1 cellular context compared by ENCODE assay signal in the genomic region with DNA sequence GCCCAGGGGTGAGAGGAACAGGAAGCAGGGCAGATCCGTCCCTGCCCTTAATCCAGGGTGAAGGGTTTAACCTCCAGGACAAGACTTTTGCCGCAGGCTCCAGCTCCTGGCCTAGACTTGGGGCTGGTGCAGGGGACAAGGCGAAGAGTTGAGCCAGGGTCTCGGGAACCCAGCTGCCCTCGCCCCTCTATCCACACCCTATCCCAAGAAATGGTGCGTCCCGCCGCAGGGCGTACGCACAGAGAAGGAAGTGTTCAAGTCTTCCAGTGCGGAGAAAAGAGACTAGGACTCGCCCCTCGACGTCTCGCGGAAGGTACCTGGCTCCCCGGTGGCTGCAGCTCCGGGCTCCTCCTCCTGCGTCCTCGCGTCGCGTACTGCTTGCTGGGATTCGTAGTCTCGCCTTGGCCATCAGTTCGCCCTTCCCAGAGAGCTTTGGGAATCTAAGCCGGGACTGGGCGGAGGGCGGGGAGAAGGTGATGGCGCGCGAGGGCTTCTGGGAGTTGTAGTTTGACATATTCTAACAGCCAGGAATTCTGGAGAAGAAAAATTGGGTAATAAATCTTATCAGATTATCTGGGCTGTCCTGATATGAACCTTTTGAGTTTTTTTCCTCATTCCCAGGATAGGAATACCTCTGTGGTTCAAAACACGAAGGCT.
TF ChIP-seq lines count a peak whose summit lies in the region.

A gene with protein sequence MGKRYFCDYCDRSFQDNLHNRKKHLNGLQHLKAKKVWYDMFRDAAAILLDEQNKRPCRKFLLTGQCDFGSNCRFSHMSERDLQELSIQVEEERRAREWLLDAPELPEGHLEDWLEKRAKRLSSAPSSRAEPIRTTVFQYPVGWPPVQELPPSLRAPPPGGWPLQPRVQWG (minus strand): TSS at position 376 of the 657 bp plus-strand sequence. CDS start 18,463 bp downstream, outside the sequence.

TF ChIP-seq in GM12878, 131 proteins besides CTCF, POLR2A, EP300 and RAD21 (continued from another document and continues in another):
- TF ChIP-seq, protein P1, sequence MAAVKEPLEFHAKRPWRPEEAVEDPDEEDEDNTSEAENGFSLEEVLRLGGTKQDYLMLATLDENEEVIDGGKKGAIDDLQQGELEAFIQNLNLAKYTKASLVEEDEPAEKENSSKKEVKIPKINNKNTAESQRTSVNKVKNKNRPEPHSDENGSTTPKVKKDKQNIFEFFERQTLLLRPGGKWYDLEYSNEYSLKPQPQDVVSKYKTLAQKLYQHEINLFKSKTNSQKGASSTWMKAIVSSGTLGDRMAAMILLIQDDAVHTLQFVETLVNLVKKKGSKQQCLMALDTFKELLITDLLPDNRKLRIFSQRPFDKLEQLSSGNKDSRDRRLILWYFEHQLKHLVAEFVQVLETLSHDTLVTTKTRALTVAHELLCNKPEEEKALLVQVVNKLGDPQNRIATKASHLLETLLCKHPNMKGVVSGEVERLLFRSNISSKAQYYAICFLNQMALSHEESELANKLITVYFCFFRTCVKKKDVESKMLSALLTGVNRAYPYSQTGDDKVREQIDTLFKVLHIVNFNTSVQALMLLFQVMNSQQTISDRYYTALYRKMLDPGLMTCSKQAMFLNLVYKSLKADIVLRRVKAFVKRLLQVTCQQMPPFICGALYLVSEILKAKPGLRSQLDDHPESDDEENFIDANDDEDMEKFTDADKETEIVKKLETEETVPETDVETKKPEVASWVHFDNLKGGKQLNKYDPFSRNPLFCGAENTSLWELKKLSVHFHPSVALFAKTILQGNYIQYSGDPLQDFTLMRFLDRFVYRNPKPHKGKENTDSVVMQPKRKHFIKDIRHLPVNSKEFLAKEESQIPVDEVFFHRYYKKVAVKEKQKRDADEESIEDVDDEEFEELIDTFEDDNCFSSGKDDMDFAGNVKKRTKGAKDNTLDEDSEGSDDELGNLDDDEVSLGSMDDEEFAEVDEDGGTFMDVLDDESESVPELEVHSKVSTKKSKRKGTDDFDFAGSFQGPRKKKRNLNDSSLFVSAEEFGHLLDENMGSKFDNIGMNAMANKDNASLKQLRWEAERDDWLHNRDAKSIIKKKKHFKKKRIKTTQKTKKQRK (IDR thresholded peaks at IDR 0.05; ENCODE audit: low read depth, low read length) = no peak
- TF ChIP-seq, protein P2, sequence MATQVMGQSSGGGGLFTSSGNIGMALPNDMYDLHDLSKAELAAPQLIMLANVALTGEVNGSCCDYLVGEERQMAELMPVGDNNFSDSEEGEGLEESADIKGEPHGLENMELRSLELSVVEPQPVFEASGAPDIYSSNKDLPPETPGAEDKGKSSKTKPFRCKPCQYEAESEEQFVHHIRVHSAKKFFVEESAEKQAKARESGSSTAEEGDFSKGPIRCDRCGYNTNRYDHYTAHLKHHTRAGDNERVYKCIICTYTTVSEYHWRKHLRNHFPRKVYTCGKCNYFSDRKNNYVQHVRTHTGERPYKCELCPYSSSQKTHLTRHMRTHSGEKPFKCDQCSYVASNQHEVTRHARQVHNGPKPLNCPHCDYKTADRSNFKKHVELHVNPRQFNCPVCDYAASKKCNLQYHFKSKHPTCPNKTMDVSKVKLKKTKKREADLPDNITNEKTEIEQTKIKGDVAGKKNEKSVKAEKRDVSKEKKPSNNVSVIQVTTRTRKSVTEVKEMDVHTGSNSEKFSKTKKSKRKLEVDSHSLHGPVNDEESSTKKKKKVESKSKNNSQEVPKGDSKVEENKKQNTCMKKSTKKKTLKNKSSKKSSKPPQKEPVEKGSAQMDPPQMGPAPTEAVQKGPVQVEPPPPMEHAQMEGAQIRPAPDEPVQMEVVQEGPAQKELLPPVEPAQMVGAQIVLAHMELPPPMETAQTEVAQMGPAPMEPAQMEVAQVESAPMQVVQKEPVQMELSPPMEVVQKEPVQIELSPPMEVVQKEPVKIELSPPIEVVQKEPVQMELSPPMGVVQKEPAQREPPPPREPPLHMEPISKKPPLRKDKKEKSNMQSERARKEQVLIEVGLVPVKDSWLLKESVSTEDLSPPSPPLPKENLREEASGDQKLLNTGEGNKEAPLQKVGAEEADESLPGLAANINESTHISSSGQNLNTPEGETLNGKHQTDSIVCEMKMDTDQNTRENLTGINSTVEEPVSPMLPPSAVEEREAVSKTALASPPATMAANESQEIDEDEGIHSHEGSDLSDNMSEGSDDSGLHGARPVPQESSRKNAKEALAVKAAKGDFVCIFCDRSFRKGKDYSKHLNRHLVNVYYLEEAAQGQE (IDR thresholded peaks at IDR 0.05; ENCODE audit: low read depth, low read length) = no peak
- TF ChIP-seq, protein P3, sequence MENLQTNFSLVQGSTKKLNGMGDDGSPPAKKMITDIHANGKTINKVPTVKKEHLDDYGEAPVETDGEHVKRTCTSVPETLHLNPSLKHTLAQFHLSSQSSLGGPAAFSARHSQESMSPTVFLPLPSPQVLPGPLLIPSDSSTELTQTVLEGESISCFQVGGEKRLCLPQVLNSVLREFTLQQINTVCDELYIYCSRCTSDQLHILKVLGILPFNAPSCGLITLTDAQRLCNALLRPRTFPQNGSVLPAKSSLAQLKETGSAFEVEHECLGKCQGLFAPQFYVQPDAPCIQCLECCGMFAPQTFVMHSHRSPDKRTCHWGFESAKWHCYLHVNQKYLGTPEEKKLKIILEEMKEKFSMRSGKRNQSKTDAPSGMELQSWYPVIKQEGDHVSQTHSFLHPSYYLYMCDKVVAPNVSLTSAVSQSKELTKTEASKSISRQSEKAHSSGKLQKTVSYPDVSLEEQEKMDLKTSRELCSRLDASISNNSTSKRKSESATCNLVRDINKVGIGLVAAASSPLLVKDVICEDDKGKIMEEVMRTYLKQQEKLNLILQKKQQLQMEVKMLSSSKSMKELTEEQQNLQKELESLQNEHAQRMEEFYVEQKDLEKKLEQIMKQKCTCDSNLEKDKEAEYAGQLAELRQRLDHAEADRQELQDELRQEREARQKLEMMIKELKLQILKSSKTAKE (IDR thresholded peaks at IDR 0.05; ENCODE audit: low read depth, poor library complexity, severe bottlenecking) = no peak
- TF ChIP-seq PML (IDR thresholded peaks at IDR 0.05; ENCODE audit: low read length) = peak; percentile 85; the same call in 1 of the 2 replicates
- no peak for TF ChIP-seq CBX3 (IDR thresholded peaks at IDR 0.05; ENCODE audit: borderline replicate concordance, low read depth)
- TF ChIP-seq, protein P4, sequence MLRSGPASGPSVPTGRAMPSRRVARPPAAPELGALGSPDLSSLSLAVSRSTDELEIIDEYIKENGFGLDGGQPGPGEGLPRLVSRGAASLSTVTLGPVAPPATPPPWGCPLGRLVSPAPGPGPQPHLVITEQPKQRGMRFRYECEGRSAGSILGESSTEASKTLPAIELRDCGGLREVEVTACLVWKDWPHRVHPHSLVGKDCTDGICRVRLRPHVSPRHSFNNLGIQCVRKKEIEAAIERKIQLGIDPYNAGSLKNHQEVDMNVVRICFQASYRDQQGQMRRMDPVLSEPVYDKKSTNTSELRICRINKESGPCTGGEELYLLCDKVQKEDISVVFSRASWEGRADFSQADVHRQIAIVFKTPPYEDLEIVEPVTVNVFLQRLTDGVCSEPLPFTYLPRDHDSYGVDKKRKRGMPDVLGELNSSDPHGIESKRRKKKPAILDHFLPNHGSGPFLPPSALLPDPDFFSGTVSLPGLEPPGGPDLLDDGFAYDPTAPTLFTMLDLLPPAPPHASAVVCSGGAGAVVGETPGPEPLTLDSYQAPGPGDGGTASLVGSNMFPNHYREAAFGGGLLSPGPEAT (IDR thresholded peaks at IDR 0.05; ENCODE audit: low read depth) = peak; percentile 60
- no peak for TF ChIP-seq SMAD1 (IDR thresholded peaks at IDR 0.05; ENCODE audit: low read depth, partially characterized antibody)
- TF ChIP-seq, protein P5, sequence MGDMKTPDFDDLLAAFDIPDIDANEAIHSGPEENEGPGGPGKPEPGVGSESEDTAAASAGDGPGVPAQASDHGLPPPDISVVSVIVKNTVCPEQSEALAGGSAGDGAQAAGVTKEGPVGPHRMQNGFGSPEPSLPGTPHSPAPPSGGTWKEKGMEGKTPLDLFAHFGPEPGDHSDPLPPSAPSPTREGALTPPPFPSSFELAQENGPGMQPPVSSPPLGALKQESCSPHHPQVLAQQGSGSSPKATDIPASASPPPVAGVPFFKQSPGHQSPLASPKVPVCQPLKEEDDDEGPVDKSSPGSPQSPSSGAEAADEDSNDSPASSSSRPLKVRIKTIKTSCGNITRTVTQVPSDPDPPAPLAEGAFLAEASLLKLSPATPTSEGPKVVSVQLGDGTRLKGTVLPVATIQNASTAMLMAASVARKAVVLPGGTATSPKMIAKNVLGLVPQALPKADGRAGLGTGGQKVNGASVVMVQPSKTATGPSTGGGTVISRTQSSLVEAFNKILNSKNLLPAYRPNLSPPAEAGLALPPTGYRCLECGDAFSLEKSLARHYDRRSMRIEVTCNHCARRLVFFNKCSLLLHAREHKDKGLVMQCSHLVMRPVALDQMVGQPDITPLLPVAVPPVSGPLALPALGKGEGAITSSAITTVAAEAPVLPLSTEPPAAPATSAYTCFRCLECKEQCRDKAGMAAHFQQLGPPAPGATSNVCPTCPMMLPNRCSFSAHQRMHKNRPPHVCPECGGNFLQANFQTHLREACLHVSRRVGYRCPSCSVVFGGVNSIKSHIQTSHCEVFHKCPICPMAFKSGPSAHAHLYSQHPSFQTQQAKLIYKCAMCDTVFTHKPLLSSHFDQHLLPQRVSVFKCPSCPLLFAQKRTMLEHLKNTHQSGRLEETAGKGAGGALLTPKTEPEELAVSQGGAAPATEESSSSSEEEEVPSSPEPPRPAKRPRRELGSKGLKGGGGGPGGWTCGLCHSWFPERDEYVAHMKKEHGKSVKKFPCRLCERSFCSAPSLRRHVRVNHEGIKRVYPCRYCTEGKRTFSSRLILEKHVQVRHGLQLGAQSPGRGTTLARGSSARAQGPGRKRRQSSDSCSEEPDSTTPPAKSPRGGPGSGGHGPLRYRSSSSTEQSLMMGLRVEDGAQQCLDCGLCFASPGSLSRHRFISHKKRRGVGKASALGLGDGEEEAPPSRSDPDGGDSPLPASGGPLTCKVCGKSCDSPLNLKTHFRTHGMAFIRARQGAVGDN (IDR thresholded peaks at IDR 0.05) = peak; percentile 42; the same call in 1 of the 2 replicates
- no peak for TF ChIP-seq MYB (IDR thresholded peaks at IDR 0.05; ENCODE audit: borderline replicate concordance, low read depth, low read length)
- TF ChIP-seq, protein P6, sequence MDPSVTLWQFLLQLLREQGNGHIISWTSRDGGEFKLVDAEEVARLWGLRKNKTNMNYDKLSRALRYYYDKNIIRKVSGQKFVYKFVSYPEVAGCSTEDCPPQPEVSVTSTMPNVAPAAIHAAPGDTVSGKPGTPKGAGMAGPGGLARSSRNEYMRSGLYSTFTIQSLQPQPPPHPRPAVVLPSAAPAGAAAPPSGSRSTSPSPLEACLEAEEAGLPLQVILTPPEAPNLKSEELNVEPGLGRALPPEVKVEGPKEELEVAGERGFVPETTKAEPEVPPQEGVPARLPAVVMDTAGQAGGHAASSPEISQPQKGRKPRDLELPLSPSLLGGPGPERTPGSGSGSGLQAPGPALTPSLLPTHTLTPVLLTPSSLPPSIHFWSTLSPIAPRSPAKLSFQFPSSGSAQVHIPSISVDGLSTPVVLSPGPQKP (IDR thresholded peaks at IDR 0.05; ENCODE audit: low read depth, low read length) = 0 out of 2 replicates have a peak, but pooled peaks have one; percentile 20
- TF ChIP-seq RBBP5 (conservative IDR thresholded peaks at IDR 0.05) = no peak
- no peak; the same call in 1 of the 2 replicates for TF ChIP-seq RUNX3 (IDR thresholded peaks at IDR 0.05; ENCODE audit: low read length)
- TF ChIP-seq, protein P7, sequence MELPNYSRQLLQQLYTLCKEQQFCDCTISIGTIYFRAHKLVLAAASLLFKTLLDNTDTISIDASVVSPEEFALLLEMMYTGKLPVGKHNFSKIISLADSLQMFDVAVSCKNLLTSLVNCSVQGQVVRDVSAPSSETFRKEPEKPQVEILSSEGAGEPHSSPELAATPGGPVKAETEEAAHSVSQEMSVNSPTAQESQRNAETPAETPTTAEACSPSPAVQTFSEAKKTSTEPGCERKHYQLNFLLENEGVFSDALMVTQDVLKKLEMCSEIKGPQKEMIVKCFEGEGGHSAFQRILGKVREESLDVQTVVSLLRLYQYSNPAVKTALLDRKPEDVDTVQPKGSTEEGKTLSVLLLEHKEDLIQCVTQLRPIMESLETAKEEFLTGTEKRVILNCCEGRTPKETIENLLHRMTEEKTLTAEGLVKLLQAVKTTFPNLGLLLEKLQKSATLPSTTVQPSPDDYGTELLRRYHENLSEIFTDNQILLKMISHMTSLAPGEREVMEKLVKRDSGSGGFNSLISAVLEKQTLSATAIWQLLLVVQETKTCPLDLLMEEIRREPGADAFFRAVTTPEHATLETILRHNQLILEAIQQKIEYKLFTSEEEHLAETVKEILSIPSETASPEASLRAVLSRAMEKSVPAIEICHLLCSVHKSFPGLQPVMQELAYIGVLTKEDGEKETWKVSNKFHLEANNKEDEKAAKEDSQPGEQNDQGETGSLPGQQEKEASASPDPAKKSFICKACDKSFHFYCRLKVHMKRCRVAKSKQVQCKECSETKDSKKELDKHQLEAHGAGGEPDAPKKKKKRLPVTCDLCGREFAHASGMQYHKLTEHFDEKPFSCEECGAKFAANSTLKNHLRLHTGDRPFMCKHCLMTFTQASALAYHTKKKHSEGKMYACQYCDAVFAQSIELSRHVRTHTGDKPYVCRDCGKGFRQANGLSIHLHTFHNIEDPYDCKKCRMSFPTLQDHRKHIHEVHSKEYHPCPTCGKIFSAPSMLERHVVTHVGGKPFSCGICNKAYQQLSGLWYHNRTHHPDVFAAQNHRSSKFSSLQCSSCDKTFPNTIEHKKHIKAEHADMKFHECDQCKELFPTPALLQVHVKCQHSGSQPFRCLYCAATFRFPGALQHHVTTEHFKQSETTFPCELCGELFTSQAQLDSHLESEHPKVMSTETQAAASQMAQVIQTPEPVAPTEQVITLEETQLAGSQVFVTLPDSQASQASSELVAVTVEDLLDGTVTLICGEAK (IDR thresholded peaks at IDR 0.05; ENCODE audit: borderline replicate concordance) = no peak; the same call in 1 of the 2 replicates
- TF ChIP-seq KDM1A (IDR thresholded peaks at IDR 0.05; ENCODE audit: borderline replicate concordance) = no peak
- TF ChIP-seq CHD4 (IDR thresholded peaks at IDR 0.05) = no peak
- TF ChIP-seq CHD1 (IDR thresholded peaks at IDR 0.05; ENCODE audit: low read depth, low read length) = no peak
- TF ChIP-seq POU2F2 (IDR thresholded peaks at IDR 0.05; ENCODE audit: borderline replicate concordance, low read depth, low read length) = peak; percentile 50; the same call in 1 of the 3 replicates
- TF ChIP-seq, protein P8, sequence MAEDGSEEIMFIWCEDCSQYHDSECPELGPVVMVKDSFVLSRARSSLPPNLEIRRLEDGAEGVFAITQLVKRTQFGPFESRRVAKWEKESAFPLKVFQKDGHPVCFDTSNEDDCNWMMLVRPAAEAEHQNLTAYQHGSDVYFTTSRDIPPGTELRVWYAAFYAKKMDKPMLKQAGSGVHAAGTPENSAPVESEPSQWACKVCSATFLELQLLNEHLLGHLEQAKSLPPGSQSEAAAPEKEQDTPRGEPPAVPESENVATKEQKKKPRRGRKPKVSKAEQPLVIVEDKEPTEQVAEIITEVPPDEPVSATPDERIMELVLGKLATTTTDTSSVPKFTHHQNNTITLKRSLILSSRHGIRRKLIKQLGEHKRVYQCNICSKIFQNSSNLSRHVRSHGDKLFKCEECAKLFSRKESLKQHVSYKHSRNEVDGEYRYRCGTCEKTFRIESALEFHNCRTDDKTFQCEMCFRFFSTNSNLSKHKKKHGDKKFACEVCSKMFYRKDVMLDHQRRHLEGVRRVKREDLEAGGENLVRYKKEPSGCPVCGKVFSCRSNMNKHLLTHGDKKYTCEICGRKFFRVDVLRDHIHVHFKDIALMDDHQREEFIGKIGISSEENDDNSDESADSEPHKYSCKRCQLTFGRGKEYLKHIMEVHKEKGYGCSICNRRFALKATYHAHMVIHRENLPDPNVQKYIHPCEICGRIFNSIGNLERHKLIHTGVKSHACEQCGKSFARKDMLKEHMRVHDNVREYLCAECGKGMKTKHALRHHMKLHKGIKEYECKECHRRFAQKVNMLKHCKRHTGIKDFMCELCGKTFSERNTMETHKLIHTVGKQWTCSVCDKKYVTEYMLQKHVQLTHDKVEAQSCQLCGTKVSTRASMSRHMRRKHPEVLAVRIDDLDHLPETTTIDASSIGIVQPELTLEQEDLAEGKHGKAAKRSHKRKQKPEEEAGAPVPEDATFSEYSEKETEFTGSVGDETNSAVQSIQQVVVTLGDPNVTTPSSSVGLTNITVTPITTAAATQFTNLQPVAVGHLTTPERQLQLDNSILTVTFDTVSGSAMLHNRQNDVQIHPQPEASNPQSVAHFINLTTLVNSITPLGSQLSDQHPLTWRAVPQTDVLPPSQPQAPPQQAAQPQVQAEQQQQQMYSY (CRISPR knock-in tag; IDR thresholded peaks at IDR 0.05) = no peak
- no peak for TF ChIP-seq CEBPB (IDR thresholded peaks at IDR 0.05; ENCODE audit: borderline replicate concordance in 1 of 2, low read depth in 2 of 2, low read length in 2 of 2)
